ENCODE assay signal across 11 cellular contexts in genomic region chr1:193574925-193575324, GRCh38.
"Had no signal": no experiment of that assay in that cellular context is flagged by ENCODE, and none has a peak within 500 bp of the region (broad histone marks: within the 10 kb centered on the region; RNA-seq: fewer than 3 reads in every experiment).

No MANE protein-coding gene starts in this region.

- H3K27ac ChIP-seq: GM23248 had no signal

- H3K36me3 ChIP-seq: HAP-1 had no signal

- H3K9ac ChIP-seq: GM23248 had no signal

- H3K9me3 ChIP-seq: HAP-1 had no signal

- H3K4me3 ChIP-seq: GM23248, GM23338, HAP-1 had no signal

- FAIRE-seq: H1, H54 had no signal

- ATAC-seq: GM23338, HCT116 had no signal

- DNase-seq: GM23248, GOT3, H7, H9, HCEC 1CT, HFFc6 had no signal

- H3K4me2 ChIP-seq: GM23338 had no signal

- H3K4me1 ChIP-seq: HAP-1 had no signal

- H2AFZ ChIP-seq: GM23248, GM23338 had no signal
